In genomic region chr15:39834256-39834655, GRCh38 we compare ENCODE assay signal across 22 cellular contexts. TPM values are rescaled to one million over a fixed set of nuclear protein-coding genes. Genes with fewer than 3 reads are reported as not detected.
A peak's percentile ranks its signal among the peaks of the same experiment; 100 is the strongest.
DNase-seq lines count a peak whose midpoint lies in the region; ATAC-seq and TF ChIP-seq lines count a peak whose summit lies in the region.
"Had no signal": no experiment of that assay in that cellular context is flagged by ENCODE, and none has a peak within 500 bp of the region (broad histone marks: within the 10 kb centered on the region; RNA-seq: fewer than 3 reads in every experiment).

No MANE protein-coding gene starts in this region.

- no peak for TF ChIP-seq CTCF in brain microvascular endothelial cell (IDR thresholded peaks at IDR 0.05; ENCODE audit: low read depth, low read length, missing control alignments)
- TF ChIP-seq CTCF in foreskin fibroblast (IDR thresholded peaks at IDR 0.05; ENCODE audit: low read depth, low read length), result no peak

- peaks cover 52% of the 10 kb centered on the region for H3K79me2 ChIP-seq in ACC112 (ENCODE audit: control insufficient read depth, insufficient read depth, low read length, unreplicated experiment)

- H3K27me3 ChIP-seq in ACC112 (ENCODE audit: insufficient read depth, low read length), result no peaks in the 10 kb centered on the region
- no peaks in the 10 kb centered on the region for H3K27me3 ChIP-seq in brain microvascular endothelial cell (replicated peaks)
- H3K27me3 ChIP-seq: heart right ventricle, left lung, upper lobe of left lung had no signal

- H3K36me3 ChIP-seq in ACC112 (ENCODE audit: insufficient read depth, low read length), result no peaks in the 10 kb centered on the region
- H3K36me3 ChIP-seq in brain microvascular endothelial cell (replicated peaks), result no peaks in the 10 kb centered on the region
- H3K36me3 ChIP-seq: heart right ventricle, left lung, upper lobe of left lung had no signal

- H3K9me3 Mint-ChIP-seq in activated naive CD4-positive, alpha-beta T cell treated with anti-CD3 and anti-CD28 coated beads, Interleukin-2, amount 50 U/mL, for 72 hours, result no peaks in the 10 kb centered on the region
- H3K9me3 Mint-ChIP-seq: activated naive CD8-positive, alpha-beta T cell treated with anti-CD3 and anti-CD28 coated beads, Interleukin-2, amount 10 ng/mL, durations not matched to agents 7 days and 5 days; activated T-helper 1 cell treated with anti-CD3 and anti-CD28 coated beads, Interleukin-12 subunit alpha, Interleukin-12 subunit beta, Interleukin-2, Interleukin-4 antibody, amounts not matched to agents 30 ng/mL and 10 ng/mL and 1 ng/mL, durations not matched to agents 14 hours and 24 hours and 36 hours had no signal

- no peak overlapping the region for H2AFZ ChIP-seq in ACC112 (ENCODE audit: low read length, unreplicated experiment)

- peaks cover 43% of the 10 kb centered on the region for H3K4me1 ChIP-seq in ACC112 (ENCODE audit: control insufficient read depth, insufficient read depth, low read length, unreplicated experiment)
- H3K4me1 ChIP-seq: left lung, upper lobe of left lung had no signal

- no peak overlapping the region for H3K27ac Mint-ChIP-seq in activated naive CD4-positive, alpha-beta T cell treated with anti-CD3 and anti-CD28 coated beads, Interleukin-2, amount 50 U/mL, for 72 hours
- H3K27ac Mint-ChIP-seq: activated naive CD8-positive, alpha-beta T cell treated with anti-CD3 and anti-CD28 coated beads, Interleukin-2, amount 10 ng/mL, durations not matched to agents 7 days and 5 days; activated T-helper 1 cell treated with anti-CD3 and anti-CD28 coated beads, Interleukin-12 subunit alpha, Interleukin-12 subunit beta, Interleukin-2, Interleukin-4 antibody, amounts not matched to agents 30 ng/mL and 10 ng/mL and 1 ng/mL, durations not matched to agents 14 hours and 24 hours and 36 hours had no signal

- H3K27ac ChIP-seq in ACC112 (ENCODE audit: low read depth, low read length) (peak overlapping the region; percentile 87), brain microvascular endothelial cell (peak overlapping the region; percentile 53)
- H3K27ac ChIP-seq: heart right ventricle, left lung, upper lobe of left lung had no signal

- DNase-seq in HS-5 (ENCODE audit: low read depth) (peak; percentile 56), brain microvascular endothelial cell (no peak), foreskin fibroblast (peak; percentile 42 to 73), cortex of kidney (lab: John Stamatoyannopoulos, UW) (no peak), NOMO-1 treated with dmso at 0.1 percent for 144 hours (lab: John Stamatoyannopoulos, UW; ENCODE audit: unreplicated experiment) (no peak), NCI-H1436 treated with DMSO at 0.1 percent for 48 hours (lab: John Stamatoyannopoulos, UW) (no peak)
- no peak for DNase-seq in activated naive CD4-positive, alpha-beta T cell treated with anti-CD3 and anti-CD28 coated beads, Interleukin-2, amount 50 U/mL, for 72 hours (ENCODE audit: low spot score in 2 of 2)
- DNase-seq: 8988T; activated naive CD8-positive, alpha-beta T cell treated with anti-CD3 and anti-CD28 coated beads, Interleukin-2, amount 10 ng/mL, durations not matched to agents 7 days and 5 days; C1 segment of cervical spinal cord; Calu3; heart right ventricle; left lung; midbrain; NCI-H1105; NCI-H510A; stimulated activated CD4-positive, alpha-beta T cell treated with anti-CD3 and anti-CD28 coated beads, Interleukin-12 subunit alpha, Interleukin-12 subunit beta, amount 100 ng/mL, for 4 hours; upper lobe of left lung had no signal

- no peaks in the 10 kb centered on the region for H3K36me3 Mint-ChIP-seq in activated naive CD4-positive, alpha-beta T cell treated with anti-CD3 and anti-CD28 coated beads, Interleukin-2, amount 50 U/mL, for 72 hours
- H3K36me3 Mint-ChIP-seq: activated naive CD8-positive, alpha-beta T cell treated with anti-CD3 and anti-CD28 coated beads, Interleukin-2, amount 10 ng/mL, durations not matched to agents 7 days and 5 days had no signal

- in situ Hi-C loops in brain microvascular endothelial cell (cut with HindIII; ENCODE audit: low pct_ligation_motif_present, low sequenced_read_pairs), result no loop called here

- H3K4me3 ChIP-seq in ACC112 (ENCODE audit: low read depth, low read length) (peak overlapping the region; percentile 64), brain microvascular endothelial cell (ENCODE audit: low read depth, low read length) (no peak overlapping the region), foreskin fibroblast (ENCODE audit: low read depth in 1 of 2, low read length in 2 of 2) (no peak overlapping the region)
- H3K4me3 ChIP-seq: heart right ventricle, left lung, upper lobe of left lung had no signal

- no peak for ATAC-seq in activated naive CD4-positive, alpha-beta T cell treated with anti-CD3 and anti-CD28 coated beads, Interleukin-2, amount 50 U/mL, for 72 hours
- ATAC-seq: activated CD4-positive, CD25-positive, alpha-beta regulatory T cell treated with anti-CD3 and anti-CD28 coated beads, Interleukin-2, amount 50 U/mL, for 24 hours; esophagus mucosa; heart right ventricle; left lung had no signal

RNA-seq across cellular contexts. Expression of gene FSIP1, which starts 51.6 kb away (rescaled TPM):
- total RNA-seq in activated naive CD4-positive, alpha-beta T cell treated with anti-CD3 and anti-CD28 coated beads, Interleukin-2, amount 50 U/mL, for 72 hours, result 1 to 10 TPM in 1 of 2 donors, under 1 TPM in 1; 0.18 to 1.1 TPM

Comparison
In these comparisons a context has a peak if more than half of its experiments do, and no peak if none do; other contexts are left out.
1. DNase-seq: peak in HS-5 (single experiment) and foreskin fibroblast (2 of 2); none in brain microvascular endothelial cell (single experiment), activated naive CD4-positive, alpha-beta T cell treated with anti-CD3 and anti-CD28 coated beads, Interleukin-2, amount 50 U/mL, for 72 hours (0 of 2), cortex of kidney (single experiment), NOMO-1 treated with dmso at 0.1 percent for 144 hours (single experiment) and NCI-H1436 treated with DMSO at 0.1 percent for 48 hours (single experiment).